In the genomic region with DNA sequence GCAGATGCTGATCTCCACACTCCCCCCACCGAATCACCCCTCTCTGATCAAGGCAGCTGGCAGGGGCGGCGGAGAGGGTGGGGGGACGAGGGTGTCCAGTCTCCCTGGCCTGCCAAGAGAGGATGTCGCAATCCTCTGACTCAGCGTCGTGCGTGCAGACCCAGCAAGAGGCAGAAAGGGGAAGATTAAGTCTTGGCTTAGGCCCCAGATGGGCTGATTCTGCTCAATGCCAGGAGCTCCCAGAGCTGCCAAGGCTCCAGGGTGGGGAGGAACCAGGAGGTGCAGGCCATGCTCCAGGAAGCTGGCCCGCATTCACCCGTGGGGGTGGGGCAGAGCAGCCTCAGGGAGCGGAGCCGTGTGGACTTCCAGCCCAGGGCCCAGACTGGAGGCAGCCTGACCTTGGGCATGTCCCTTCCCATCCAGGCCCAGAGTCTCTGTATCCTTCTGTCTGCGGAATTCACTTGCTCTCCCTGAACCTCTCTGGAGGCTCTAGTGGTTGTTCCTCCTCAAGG, we compare ENCODE assay signal across 1 cellular context.
TF ChIP-seq lines count a peak whose summit lies in the region.

No MANE protein-coding gene starts in this region.

TF ChIP-seq in HepG2, 621 proteins besides CTCF, POLR2A, EP300 and RAD21 (continued from another document and continues in another):
- TF ChIP-seq MAFK (conservative IDR thresholded peaks at IDR 0.05 in 1 of 2, IDR thresholded peaks at IDR 0.05 in 1 of 2; ENCODE audit: low read length in 2 of 2): peak; percentile 46 to 71; a peak in 3 of 4 replicates
- TF ChIP-seq DNMT3B (CRISPR knock-in tag; conservative IDR thresholded peaks at IDR 0.05): no peak
- no peak for TF ChIP-seq ZNF33A (CRISPR knock-in tag; IDR thresholded peaks at IDR 0.05; ENCODE audit: borderline replicate concordance)
- TF ChIP-seq FOXK2 (IDR thresholded peaks at IDR 0.05): no peak
- TF ChIP-seq ZNF776 (CRISPR knock-in tag; IDR thresholded peaks at IDR 0.05): no peak
- TF ChIP-seq, protein P1, sequence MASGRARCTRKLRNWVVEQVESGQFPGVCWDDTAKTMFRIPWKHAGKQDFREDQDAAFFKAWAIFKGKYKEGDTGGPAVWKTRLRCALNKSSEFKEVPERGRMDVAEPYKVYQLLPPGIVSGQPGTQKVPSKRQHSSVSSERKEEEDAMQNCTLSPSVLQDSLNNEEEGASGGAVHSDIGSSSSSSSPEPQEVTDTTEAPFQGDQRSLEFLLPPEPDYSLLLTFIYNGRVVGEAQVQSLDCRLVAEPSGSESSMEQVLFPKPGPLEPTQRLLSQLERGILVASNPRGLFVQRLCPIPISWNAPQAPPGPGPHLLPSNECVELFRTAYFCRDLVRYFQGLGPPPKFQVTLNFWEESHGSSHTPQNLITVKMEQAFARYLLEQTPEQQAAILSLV (CRISPR knock-in tag; IDR thresholded peaks at IDR 0.05; ENCODE audit: borderline replicate concordance): no peak
- TF ChIP-seq RBM22 (optimal IDR thresholded peaks at IDR 0.05; ENCODE audit: low read length): no peak
- TF ChIP-seq HDAC6 (IDR thresholded peaks at IDR 0.05; ENCODE audit: low read depth, low read length): no peak
- TF ChIP-seq ISL2 (CRISPR knock-in tag; IDR thresholded peaks at IDR 0.05): peak; percentile 41; the same call in 1 of the 2 replicates
- peak; percentile 10 for TF ChIP-seq ZNF883 (CRISPR knock-in tag; IDR thresholded peaks at IDR 0.05; ENCODE audit: not compliant biosample characterization)
- TF ChIP-seq, protein P2, sequence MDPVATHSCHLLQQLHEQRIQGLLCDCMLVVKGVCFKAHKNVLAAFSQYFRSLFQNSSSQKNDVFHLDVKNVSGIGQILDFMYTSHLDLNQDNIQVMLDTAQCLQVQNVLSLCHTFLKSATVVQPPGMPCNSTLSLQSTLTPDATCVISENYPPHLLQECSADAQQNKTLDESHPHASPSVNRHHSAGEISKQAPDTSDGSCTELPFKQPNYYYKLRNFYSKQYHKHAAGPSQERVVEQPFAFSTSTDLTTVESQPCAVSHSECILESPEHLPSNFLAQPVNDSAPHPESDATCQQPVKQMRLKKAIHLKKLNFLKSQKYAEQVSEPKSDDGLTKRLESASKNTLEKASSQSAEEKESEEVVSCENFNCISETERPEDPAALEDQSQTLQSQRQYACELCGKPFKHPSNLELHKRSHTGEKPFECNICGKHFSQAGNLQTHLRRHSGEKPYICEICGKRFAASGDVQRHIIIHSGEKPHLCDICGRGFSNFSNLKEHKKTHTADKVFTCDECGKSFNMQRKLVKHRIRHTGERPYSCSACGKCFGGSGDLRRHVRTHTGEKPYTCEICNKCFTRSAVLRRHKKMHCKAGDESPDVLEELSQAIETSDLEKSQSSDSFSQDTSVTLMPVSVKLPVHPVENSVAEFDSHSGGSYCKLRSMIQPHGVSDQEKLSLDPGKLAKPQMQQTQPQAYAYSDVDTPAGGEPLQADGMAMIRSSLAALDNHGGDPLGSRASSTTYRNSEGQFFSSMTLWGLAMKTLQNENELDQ (CRISPR knock-in tag; IDR thresholded peaks at IDR 0.05; ENCODE audit: borderline replicate concordance): no peak
- TF ChIP-seq ZSCAN9 (CRISPR knock-in tag; IDR thresholded peaks at IDR 0.05; ENCODE audit: borderline replicate concordance): no peak
- TF ChIP-seq, protein P3, sequence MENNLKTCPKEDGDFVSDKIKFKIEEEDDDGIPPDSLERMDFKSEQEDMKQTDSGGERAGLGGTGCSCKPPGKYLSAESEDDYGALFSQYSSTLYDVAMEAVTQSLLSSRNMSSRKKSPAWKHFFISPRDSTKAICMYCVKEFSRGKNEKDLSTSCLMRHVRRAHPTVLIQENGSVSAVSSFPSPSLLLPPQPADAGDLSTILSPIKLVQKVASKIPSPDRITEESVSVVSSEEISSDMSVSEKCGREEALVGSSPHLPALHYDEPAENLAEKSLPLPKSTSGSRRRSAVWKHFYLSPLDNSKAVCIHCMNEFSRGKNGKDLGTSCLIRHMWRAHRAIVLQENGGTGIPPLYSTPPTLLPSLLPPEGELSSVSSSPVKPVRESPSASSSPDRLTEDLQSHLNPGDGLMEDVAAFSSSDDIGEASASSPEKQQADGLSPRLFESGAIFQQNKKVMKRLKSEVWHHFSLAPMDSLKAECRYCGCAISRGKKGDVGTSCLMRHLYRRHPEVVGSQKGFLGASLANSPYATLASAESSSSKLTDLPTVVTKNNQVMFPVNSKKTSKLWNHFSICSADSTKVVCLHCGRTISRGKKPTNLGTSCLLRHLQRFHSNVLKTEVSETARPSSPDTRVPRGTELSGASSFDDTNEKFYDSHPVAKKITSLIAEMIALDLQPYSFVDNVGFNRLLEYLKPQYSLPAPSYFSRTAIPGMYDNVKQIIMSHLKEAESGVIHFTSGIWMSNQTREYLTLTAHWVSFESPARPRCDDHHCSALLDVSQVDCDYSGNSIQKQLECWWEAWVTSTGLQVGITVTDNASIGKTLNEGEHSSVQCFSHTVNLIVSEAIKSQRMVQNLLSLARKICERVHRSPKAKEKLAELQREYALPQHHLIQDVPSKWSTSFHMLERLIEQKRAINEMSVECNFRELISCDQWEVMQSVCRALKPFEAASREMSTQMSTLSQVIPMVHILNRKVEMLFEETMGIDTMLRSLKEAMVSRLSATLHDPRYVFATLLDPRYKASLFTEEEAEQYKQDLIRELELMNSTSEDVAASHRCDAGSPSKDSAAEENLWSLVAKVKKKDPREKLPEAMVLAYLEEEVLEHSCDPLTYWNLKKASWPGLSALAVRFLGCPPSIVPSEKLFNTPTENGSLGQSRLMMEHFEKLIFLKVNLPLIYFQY (CRISPR knock-in tag; IDR thresholded peaks at IDR 0.05; ENCODE audit: borderline replicate concordance): no peak; the same call in 1 of the 2 replicates
- TF ChIP-seq TOPORS (CRISPR knock-in tag; IDR thresholded peaks at IDR 0.05): no peak
- TF ChIP-seq, protein P4, sequence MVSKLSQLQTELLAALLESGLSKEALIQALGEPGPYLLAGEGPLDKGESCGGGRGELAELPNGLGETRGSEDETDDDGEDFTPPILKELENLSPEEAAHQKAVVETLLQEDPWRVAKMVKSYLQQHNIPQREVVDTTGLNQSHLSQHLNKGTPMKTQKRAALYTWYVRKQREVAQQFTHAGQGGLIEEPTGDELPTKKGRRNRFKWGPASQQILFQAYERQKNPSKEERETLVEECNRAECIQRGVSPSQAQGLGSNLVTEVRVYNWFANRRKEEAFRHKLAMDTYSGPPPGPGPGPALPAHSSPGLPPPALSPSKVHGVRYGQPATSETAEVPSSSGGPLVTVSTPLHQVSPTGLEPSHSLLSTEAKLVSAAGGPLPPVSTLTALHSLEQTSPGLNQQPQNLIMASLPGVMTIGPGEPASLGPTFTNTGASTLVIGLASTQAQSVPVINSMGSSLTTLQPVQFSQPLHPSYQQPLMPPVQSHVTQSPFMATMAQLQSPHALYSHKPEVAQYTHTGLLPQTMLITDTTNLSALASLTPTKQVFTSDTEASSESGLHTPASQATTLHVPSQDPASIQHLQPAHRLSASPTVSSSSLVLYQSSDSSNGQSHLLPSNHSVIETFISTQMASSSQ (IDR thresholded peaks at IDR 0.05; ENCODE audit: low read depth): no peak
- TF ChIP-seq, protein P4 (CRISPR knock-in tag; IDR thresholded peaks at IDR 0.05; ENCODE audit: borderline replicate concordance): peak; percentile 38; the same call in 1 of the 2 replicates
- TF ChIP-seq NPAS2 (CRISPR knock-in tag; IDR thresholded peaks at IDR 0.05; ENCODE audit: borderline replicate concordance): no peak
- TF ChIP-seq TARDBP (CRISPR knock-in tag; IDR thresholded peaks at IDR 0.05): peak; percentile 30; the same call in 1 of the 2 replicates
- TF ChIP-seq ZNF317 (CRISPR knock-in tag; IDR thresholded peaks at IDR 0.05): no peak
- peak; percentile 50; the same call in 1 of the 2 replicates for TF ChIP-seq GABPB1 (CRISPR knock-in tag; IDR thresholded peaks at IDR 0.05)
- no peak for TF ChIP-seq TP53 (CRISPR knock-in tag; conservative IDR thresholded peaks at IDR 0.05)
- no peak for TF ChIP-seq MEF2D (CRISPR knock-in tag; IDR thresholded peaks at IDR 0.05)
- no peak for TF ChIP-seq EHMT2 (IDR thresholded peaks at IDR 0.05; ENCODE audit: borderline replicate concordance, low read depth, low read length)
- TF ChIP-seq SAFB2 (CRISPR knock-in tag; IDR thresholded peaks at IDR 0.05; ENCODE audit: borderline replicate concordance, low read depth): no peak
- TF ChIP-seq, protein P5, sequence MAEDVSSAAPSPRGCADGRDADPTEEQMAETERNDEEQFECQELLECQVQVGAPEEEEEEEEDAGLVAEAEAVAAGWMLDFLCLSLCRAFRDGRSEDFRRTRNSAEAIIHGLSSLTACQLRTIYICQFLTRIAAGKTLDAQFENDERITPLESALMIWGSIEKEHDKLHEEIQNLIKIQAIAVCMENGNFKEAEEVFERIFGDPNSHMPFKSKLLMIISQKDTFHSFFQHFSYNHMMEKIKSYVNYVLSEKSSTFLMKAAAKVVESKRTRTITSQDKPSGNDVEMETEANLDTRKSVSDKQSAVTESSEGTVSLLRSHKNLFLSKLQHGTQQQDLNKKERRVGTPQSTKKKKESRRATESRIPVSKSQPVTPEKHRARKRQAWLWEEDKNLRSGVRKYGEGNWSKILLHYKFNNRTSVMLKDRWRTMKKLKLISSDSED (CRISPR knock-in tag; IDR thresholded peaks at IDR 0.05): no peak
- TF ChIP-seq SRY (CRISPR knock-in tag; IDR thresholded peaks at IDR 0.05): no peak
- TF ChIP-seq, protein P6, sequence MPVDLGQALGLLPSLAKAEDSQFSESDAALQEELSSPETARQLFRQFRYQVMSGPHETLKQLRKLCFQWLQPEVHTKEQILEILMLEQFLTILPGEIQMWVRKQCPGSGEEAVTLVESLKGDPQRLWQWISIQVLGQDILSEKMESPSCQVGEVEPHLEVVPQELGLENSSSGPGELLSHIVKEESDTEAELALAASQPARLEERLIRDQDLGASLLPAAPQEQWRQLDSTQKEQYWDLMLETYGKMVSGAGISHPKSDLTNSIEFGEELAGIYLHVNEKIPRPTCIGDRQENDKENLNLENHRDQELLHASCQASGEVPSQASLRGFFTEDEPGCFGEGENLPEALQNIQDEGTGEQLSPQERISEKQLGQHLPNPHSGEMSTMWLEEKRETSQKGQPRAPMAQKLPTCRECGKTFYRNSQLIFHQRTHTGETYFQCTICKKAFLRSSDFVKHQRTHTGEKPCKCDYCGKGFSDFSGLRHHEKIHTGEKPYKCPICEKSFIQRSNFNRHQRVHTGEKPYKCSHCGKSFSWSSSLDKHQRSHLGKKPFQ (CRISPR knock-in tag; IDR thresholded peaks at IDR 0.05; ENCODE audit: insufficient replicate concordance): no peak
- no peak for TF ChIP-seq JARID2 (CRISPR knock-in tag; IDR thresholded peaks at IDR 0.05; ENCODE audit: insufficient replicate concordance)
- TF ChIP-seq, protein P7, sequence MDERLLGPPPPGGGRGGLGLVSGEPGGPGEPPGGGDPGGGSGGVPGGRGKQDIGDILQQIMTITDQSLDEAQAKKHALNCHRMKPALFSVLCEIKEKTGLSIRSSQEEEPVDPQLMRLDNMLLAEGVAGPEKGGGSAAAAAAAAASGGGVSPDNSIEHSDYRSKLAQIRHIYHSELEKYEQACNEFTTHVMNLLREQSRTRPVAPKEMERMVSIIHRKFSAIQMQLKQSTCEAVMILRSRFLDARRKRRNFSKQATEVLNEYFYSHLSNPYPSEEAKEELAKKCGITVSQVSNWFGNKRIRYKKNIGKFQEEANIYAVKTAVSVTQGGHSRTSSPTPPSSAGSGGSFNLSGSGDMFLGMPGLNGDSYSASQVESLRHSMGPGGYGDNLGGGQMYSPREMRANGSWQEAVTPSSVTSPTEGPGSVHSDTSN (CRISPR knock-in tag; IDR thresholded peaks at IDR 0.05): no peak
- 0 out of 2 replicates have a peak, but pooled peaks have one; percentile 30 for TF ChIP-seq ELF1 (CRISPR knock-in tag; IDR thresholded peaks at IDR 0.05)
- TF ChIP-seq ZNF12 (CRISPR knock-in tag; IDR thresholded peaks at IDR 0.05): no peak
- TF ChIP-seq BORCS8-MEF2B (CRISPR knock-in tag; IDR thresholded peaks at IDR 0.05): 0 out of 2 replicates have a peak, but pooled peaks have one; percentile 21
- peak; percentile 57 for TF ChIP-seq DPF2 (CRISPR knock-in tag; IDR thresholded peaks at IDR 0.05; ENCODE audit: borderline replicate concordance, low read depth)
- no peak for TF ChIP-seq AGO2 (optimal IDR thresholded peaks at IDR 0.05; ENCODE audit: low read depth, low read length)
- TF ChIP-seq KDM5A (IDR thresholded peaks at IDR 0.05; ENCODE audit: borderline replicate concordance, low read length): no peak
- TF ChIP-seq REPIN1 (CRISPR knock-in tag; IDR thresholded peaks at IDR 0.05; ENCODE audit: borderline replicate concordance, low read depth): peak; percentile 41; the same call in 1 of the 2 replicates
- TF ChIP-seq, protein P8, sequence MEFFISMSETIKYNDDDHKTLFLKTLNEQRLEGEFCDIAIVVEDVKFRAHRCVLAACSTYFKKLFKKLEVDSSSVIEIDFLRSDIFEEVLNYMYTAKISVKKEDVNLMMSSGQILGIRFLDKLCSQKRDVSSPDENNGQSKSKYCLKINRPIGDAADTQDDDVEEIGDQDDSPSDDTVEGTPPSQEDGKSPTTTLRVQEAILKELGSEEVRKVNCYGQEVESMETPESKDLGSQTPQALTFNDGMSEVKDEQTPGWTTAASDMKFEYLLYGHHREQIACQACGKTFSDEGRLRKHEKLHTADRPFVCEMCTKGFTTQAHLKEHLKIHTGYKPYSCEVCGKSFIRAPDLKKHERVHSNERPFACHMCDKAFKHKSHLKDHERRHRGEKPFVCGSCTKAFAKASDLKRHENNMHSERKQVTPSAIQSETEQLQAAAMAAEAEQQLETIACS (CRISPR knock-in tag; IDR thresholded peaks at IDR 0.05): no peak
- TF ChIP-seq, protein P9, sequence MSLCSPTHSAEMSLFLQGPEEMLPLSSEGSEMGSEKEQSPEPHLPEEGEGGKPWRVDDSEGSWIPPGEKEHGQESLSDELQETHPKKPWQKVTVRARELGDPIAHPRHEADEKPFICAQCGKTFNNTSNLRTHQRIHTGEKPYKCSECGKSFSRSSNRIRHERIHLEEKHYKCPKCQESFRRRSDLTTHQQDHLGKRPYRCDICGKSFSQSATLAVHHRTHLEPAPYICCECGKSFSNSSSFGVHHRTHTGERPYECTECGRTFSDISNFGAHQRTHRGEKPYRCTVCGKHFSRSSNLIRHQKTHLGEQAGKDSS (CRISPR knock-in tag; IDR thresholded peaks at IDR 0.05; ENCODE audit: borderline replicate concordance, low read depth): 0 out of 2 replicates have a peak, but pooled peaks have one; percentile 29
- TF ChIP-seq, protein P10, sequence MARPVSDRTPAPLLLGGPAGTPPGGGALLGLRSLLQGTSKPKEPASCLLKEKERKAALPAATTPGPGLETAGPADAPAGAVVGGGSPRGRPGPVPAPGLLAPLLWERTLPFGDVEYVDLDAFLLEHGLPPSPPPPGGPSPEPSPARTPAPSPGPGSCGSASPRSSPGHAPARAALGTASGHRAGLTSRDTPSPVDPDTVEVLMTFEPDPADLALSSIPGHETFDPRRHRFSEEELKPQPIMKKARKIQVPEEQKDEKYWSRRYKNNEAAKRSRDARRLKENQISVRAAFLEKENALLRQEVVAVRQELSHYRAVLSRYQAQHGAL (CRISPR knock-in tag; IDR thresholded peaks at IDR 0.05; ENCODE audit: not compliant biosample characterization): no peak
- TF ChIP-seq ZNF724P (CRISPR knock-in tag; IDR thresholded peaks at IDR 0.05; ENCODE audit: borderline replicate concordance): no peak
